3 cellular contexts compared by ENCODE assay signal in genomic region chr2:33024758-33025157, GRCh38.
TF ChIP-seq lines count a peak whose summit lies in the region.

No MANE protein-coding gene starts in this region.

TF ChIP-seq in A549, 52 proteins besides CTCF, POLR2A, EP300 and RAD21:
- TF ChIP-seq HEYL (CRISPR knock-in tag; IDR thresholded peaks at IDR 0.05) (no peak), CHD4 (IDR thresholded peaks at IDR 0.05; ENCODE audit: borderline replicate concordance) (no peak), TFCP2L1 (CRISPR knock-in tag; IDR thresholded peaks at IDR 0.05) (no peak), MAZ (IDR thresholded peaks at IDR 0.05; ENCODE audit: borderline replicate concordance, low read depth, low read length) (no peak), FOSL2 (IDR thresholded peaks at IDR 0.05) (no peak), FOSL2 (CRISPR knock-in tag; IDR thresholded peaks at IDR 0.05) (no peak)

TF ChIP-seq in IMR-90, 13 proteins besides CTCF, POLR2A, EP300 and RAD21:
- TF ChIP-seq, protein P1, sequence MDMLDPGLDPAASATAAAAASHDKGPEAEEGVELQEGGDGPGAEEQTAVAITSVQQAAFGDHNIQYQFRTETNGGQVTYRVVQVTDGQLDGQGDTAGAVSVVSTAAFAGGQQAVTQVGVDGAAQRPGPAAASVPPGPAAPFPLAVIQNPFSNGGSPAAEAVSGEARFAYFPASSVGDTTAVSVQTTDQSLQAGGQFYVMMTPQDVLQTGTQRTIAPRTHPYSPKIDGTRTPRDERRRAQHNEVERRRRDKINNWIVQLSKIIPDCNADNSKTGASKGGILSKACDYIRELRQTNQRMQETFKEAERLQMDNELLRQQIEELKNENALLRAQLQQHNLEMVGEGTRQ (IDR thresholded peaks at IDR 0.05; ENCODE audit: low read depth, low read length), result no peak
- TF ChIP-seq MXI1 (IDR thresholded peaks at IDR 0.05; ENCODE audit: borderline replicate concordance, low read depth, low read length), result no peak
- TF ChIP-seq NFE2L2 (IDR thresholded peaks at IDR 0.05; ENCODE audit: low read depth, low read length), result no peak
- TF ChIP-seq FOS (IDR thresholded peaks at IDR 0.05; ENCODE audit: low read depth, low read length), result no peak
- TF ChIP-seq, protein P2, sequence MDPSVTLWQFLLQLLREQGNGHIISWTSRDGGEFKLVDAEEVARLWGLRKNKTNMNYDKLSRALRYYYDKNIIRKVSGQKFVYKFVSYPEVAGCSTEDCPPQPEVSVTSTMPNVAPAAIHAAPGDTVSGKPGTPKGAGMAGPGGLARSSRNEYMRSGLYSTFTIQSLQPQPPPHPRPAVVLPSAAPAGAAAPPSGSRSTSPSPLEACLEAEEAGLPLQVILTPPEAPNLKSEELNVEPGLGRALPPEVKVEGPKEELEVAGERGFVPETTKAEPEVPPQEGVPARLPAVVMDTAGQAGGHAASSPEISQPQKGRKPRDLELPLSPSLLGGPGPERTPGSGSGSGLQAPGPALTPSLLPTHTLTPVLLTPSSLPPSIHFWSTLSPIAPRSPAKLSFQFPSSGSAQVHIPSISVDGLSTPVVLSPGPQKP (IDR thresholded peaks at IDR 0.05; ENCODE audit: borderline replicate concordance, low read depth, low read length), result no peak
- TF ChIP-seq MAFK (IDR thresholded peaks at IDR 0.05; ENCODE audit: low read depth, low read length), result no peak

TF ChIP-seq in endothelial cell of umbilical vein, 7 proteins besides CTCF, POLR2A, EP300 and RAD21:
- no peak for TF ChIP-seq JUN (IDR thresholded peaks at IDR 0.05; ENCODE audit: borderline replicate concordance, insufficient read depth, insufficient read length, low read depth)
- TF ChIP-seq MYC (IDR thresholded peaks at IDR 0.05; ENCODE audit: low read depth, low read length), result no peak
- no peak for TF ChIP-seq GATA2 (IDR thresholded peaks at IDR 0.05; ENCODE audit: insufficient read depth, insufficient read length, low read depth, low read length)
- no peak for TF ChIP-seq EZH2 (IDR thresholded peaks at IDR 0.05; ENCODE audit: borderline replicate concordance, low read depth, low read length, severe bottlenecking)
- no peak for TF ChIP-seq POLR2AphosphoS5 (IDR thresholded peaks at IDR 0.05; ENCODE audit: insufficient read depth, low read depth, low read length)
- TF ChIP-seq FOS (IDR thresholded peaks at IDR 0.05; ENCODE audit: borderline replicate concordance, insufficient read depth, low read length), result no peak
- no peak for TF ChIP-seq MAX (IDR thresholded peaks at IDR 0.05; ENCODE audit: insufficient read depth, insufficient read length)
